In genomic region chr20:49690899-49691620, GRCh38 we compare ENCODE assay signal across 12 cellular contexts. TPM values are rescaled to one million over a fixed set of nuclear protein-coding genes. Genes with fewer than 3 reads are reported as not detected.
DNase-seq lines count a peak whose midpoint lies in the region; ATAC-seq, FAIRE-seq and TF ChIP-seq lines count a peak whose summit lies in the region.
"Had no signal": no experiment of that assay in that cellular context is flagged by ENCODE, and none has a peak within 500 bp of the region (broad histone marks: within the 10 kb centered on the region; RNA-seq: fewer than 3 reads in every experiment).

No MANE protein-coding gene starts in this region.

- peak overlapping the region; percentile 32 to 37 for H3K27ac ChIP-seq in mucosa of rectum (ENCODE audit: low read depth in 2 of 2, low read length in 2 of 2)

- H3K9me3 Mint-ChIP-seq in Calu3 (ENCODE audit: low read depth, unreplicated experiment) (no peaks in the 10 kb centered on the region), endothelial cell (ENCODE audit: unreplicated experiment) (no peaks in the 10 kb centered on the region)

- FAIRE-seq in urothelium cell line (lab: Jason Lieb, UNC) = no peak

- peaks cover 78% of the 10 kb centered on the region for H3K4me1 Mint-ChIP-seq in Calu3 (ENCODE audit: low read depth, unreplicated experiment)
- H3K4me1 Mint-ChIP-seq in endothelial cell (ENCODE audit: unreplicated experiment) = peaks cover 71% of the 10 kb centered on the region

- ATAC-seq in GM18870 (IDR thresholded peaks at IDR 0.05; ENCODE audit: unreplicated experiment) = no peak
- ATAC-seq: Panc1 had no signal

- no peaks in the 10 kb centered on the region for H3K27me3 ChIP-seq in mucosa of rectum (ENCODE audit: control insufficient read depth in 2 of 2, insufficient read depth in 2 of 2, low read length in 2 of 2)
- H3K27me3 ChIP-seq: heart right ventricle had no signal

- H3K4me3 Mint-ChIP-seq in Calu3 (ENCODE audit: low read depth, unreplicated experiment) (peak overlapping the region; percentile 18), endothelial cell (ENCODE audit: unreplicated experiment) (no peak overlapping the region)

- H3K27ac Mint-ChIP-seq in Calu3 (ENCODE audit: unreplicated experiment) = peak overlapping the region; percentile 84
- H3K27ac Mint-ChIP-seq in endothelial cell (ENCODE audit: unreplicated experiment) = peak overlapping the region; percentile 36

- peak overlapping the region in 1 of 2 donors; percentile 14 for H3K4me3 ChIP-seq in mucosa of rectum (ENCODE audit: low read length in 2 of 2)
- H3K4me3 ChIP-seq: heart right ventricle had no signal

- H3K9ac ChIP-seq in mucosa of rectum (ENCODE audit: low read depth in 1 of 2, low read length in 2 of 2) = peak overlapping the region in 1 of 2 donors; percentile 43

- H3K36me3 Mint-ChIP-seq in Calu3 (ENCODE audit: insufficient read depth, unreplicated experiment) (peaks cover 19% of the 10 kb centered on the region), endothelial cell (ENCODE audit: low read depth, unreplicated experiment) (no peaks in the 10 kb centered on the region)

- CTCF ChIA-PET in Calu3 (lab: Charles Lee) = interaction anchor here (0.6 to 3.4 kb wide), 16 partner anchors 11 to 155 kb away, joined by 3 to 23 read pairs (median 4); no protein-coding TSS in a partner anchor

- TF ChIP-seq CTCF in Calu3 (IDR thresholded peaks at IDR 0.05; ENCODE audit: unreplicated experiment) = no peak
- no peak for TF ChIP-seq CTCF in endothelial cell (IDR thresholded peaks at IDR 0.05; ENCODE audit: unreplicated experiment)

- no TSS peak for BruUV-seq in Calu3 (replicated peaks; lab: Mats Ljungman, UMichigan)

- no peaks in the 10 kb centered on the region for H3K36me3 ChIP-seq in mucosa of rectum (ENCODE audit: control insufficient read depth in 2 of 2, insufficient read depth in 2 of 2, low read length in 2 of 2)
- H3K36me3 ChIP-seq: heart right ventricle had no signal

- H3K27me3 Mint-ChIP-seq in Calu3 (ENCODE audit: unreplicated experiment) = no peaks in the 10 kb centered on the region
- peaks cover 8% of the 10 kb centered on the region for H3K27me3 Mint-ChIP-seq in endothelial cell (ENCODE audit: unreplicated experiment)

- H3K4me1 ChIP-seq in mucosa of rectum (ENCODE audit: control insufficient read depth in 2 of 2, insufficient read depth in 2 of 2, low read length in 2 of 2) = peaks cover 15 to 30% of the 10 kb centered on the region in 2 donors

- no peaks in the 10 kb centered on the region for H3K9me3 ChIP-seq in mucosa of rectum (ENCODE audit: control insufficient read depth in 2 of 2, low read length in 2 of 2)
- H3K9me3 ChIP-seq: heart right ventricle had no signal

- DNase-seq in Calu3 (peak; percentile 83), NCI-H69 (lab: John Stamatoyannopoulos, UW) (peak; percentile 51), endothelial cell (ENCODE audit: low spot score) (no peak), nucleus accumbens (lab: John Stamatoyannopoulos, UW) (no peak), urothelium cell line (ENCODE audit: low spot score) (no peak), OCI-M1 (lab: John Stamatoyannopoulos, UW) (no peak)
- DNase-seq: activated CD4-positive, alpha-beta T cell treated with anti-CD3 and anti-CD28 coated beads, Interleukin-2, amount 50 U/mL, for 48 hours; heart right ventricle; Kasumi-1 had no signal

- intact Hi-C loops in Calu3 (cut with micrococcal nuclease; ENCODE audit: unreplicated experiment) = loop anchor here (1.0 to 10.0 kb wide), 4 partner anchors 8 to 84 kb away; no protein-coding TSS in a partner anchor

RNA-seq across cellular contexts. Expression of gene B4GALT5, which starts 22.6 kb away (rescaled TPM):
- total RNA-seq in Calu3 (2022) (117 and 131 TPM in 2 replicates), endothelial cell (ENCODE audit: unreplicated experiment) (115 TPM)

Comparison
In these comparisons a context has a peak if more than half of its experiments do, and no peak if none do; other contexts are left out.
1. DNase-seq: peak in Calu3 (single experiment) and NCI-H69 (single experiment); none in endothelial cell (single experiment), nucleus accumbens (0 of 56), urothelium cell line (single experiment) and OCI-M1 (single experiment).